In genomic region chr12:66751432-66752113, GRCh38 we compare ENCODE assay signal across 1 cellular context.
TF ChIP-seq lines count a peak whose summit lies in the region.

No MANE protein-coding gene starts in this region.

TF ChIP-seq in HEK293, 187 proteins besides CTCF, POLR2A, EP300 and RAD21 (continued from another document):
- TF ChIP-seq ZEB2 (tag by site-specific recombination; IDR thresholded peaks at IDR 0.05) = peak; percentile 76
- TF ChIP-seq ZNF398 (tag by site-specific recombination; IDR thresholded peaks at IDR 0.05) = peak; percentile 35
- TF ChIP-seq ZBTB26 (tag by site-specific recombination; optimal IDR thresholded peaks at IDR 0.05) = no peak
- 0 out of 2 replicates have a peak, but pooled peaks have one; percentile 20 for TF ChIP-seq PRDM4 (tag by site-specific recombination; IDR thresholded peaks at IDR 0.05)
- TF ChIP-seq PRDM2 (tag by site-specific recombination; IDR thresholded peaks at IDR 0.05; ENCODE audit: borderline replicate concordance) = no peak
- no peak for TF ChIP-seq ZNF571 (tag by site-specific recombination; IDR thresholded peaks at IDR 0.05)
- TF ChIP-seq ZNF18 (tag by site-specific recombination; IDR thresholded peaks at IDR 0.05) = peak; percentile 90
- TF ChIP-seq ZNF354C (tag by site-specific recombination; IDR thresholded peaks at IDR 0.05; ENCODE audit: borderline replicate concordance, low read depth) = no peak
- 0 out of 2 replicates have a peak, but pooled peaks have one; percentile 33 for TF ChIP-seq KLF9 (tag by site-specific recombination; IDR thresholded peaks at IDR 0.05; ENCODE audit: low read depth)
- no peak for TF ChIP-seq ZNF555 (tag by site-specific recombination; conservative IDR thresholded peaks at IDR 0.05)
- no peak for TF ChIP-seq ZNF785 (tag by site-specific recombination; IDR thresholded peaks at IDR 0.05)
- no peak for TF ChIP-seq ZNF791 (tag by site-specific recombination; IDR thresholded peaks at IDR 0.05)
- 0 out of 2 replicates have a peak, but pooled peaks have one; percentile 35 for TF ChIP-seq BCL6B (tag by site-specific recombination; IDR thresholded peaks at IDR 0.05)
- TF ChIP-seq ZNF24 (tag by site-specific recombination; IDR thresholded peaks at IDR 0.05) = peak; percentile 74; the same call in 1 of the 2 replicates
- TF ChIP-seq ZNF610 (tag by site-specific recombination; IDR thresholded peaks at IDR 0.05; ENCODE audit: borderline replicate concordance) = 0 out of 2 replicates have a peak, but pooled peaks have one; percentile 34
- TF ChIP-seq GLI4 (tag by site-specific recombination; IDR thresholded peaks at IDR 0.05) = no peak
- TF ChIP-seq ZNF664 (tag by site-specific recombination; IDR thresholded peaks at IDR 0.05) = no peak
- TF ChIP-seq IKZF3 (tag by site-specific recombination; IDR thresholded peaks at IDR 0.05) = peak; percentile 65; the same call in 1 of the 2 replicates
- no peak for TF ChIP-seq ZFHX2 (tag by site-specific recombination; conservative IDR thresholded peaks at IDR 0.05)
- no peak for TF ChIP-seq ZNF169 (tag by site-specific recombination; IDR thresholded peaks at IDR 0.05)
- peak; percentile 61; the same call in 1 of the 2 replicates for TF ChIP-seq TSHZ1 (tag by site-specific recombination; IDR thresholded peaks at IDR 0.05; ENCODE audit: borderline replicate concordance)
- TF ChIP-seq HOXD13 (CRISPR knock-in tag; IDR thresholded peaks at IDR 0.05; ENCODE audit: borderline replicate concordance) = no peak
- TF ChIP-seq KLF10 (tag by site-specific recombination; IDR thresholded peaks at IDR 0.05) = peak; percentile 69
- peak; percentile 71 for TF ChIP-seq ZNF692 (tag by site-specific recombination; IDR thresholded peaks at IDR 0.05)
- TF ChIP-seq ATF2 (tag by site-specific recombination; IDR thresholded peaks at IDR 0.05; ENCODE audit: low read depth) = peak; percentile 48; the same call in 1 of the 2 replicates
- TF ChIP-seq ZNF2 (tag by site-specific recombination; IDR thresholded peaks at IDR 0.05) = peak; percentile 48; the same call in 1 of the 2 replicates
- no peak for TF ChIP-seq ZNF596 (tag by site-specific recombination; IDR thresholded peaks at IDR 0.05)
- TF ChIP-seq EGR2 (tag by site-specific recombination; IDR thresholded peaks at IDR 0.05; ENCODE audit: low read depth) = no peak
- peak; percentile 40; the same call in 1 of the 2 replicates for TF ChIP-seq SCRT1 (tag by site-specific recombination; IDR thresholded peaks at IDR 0.05; ENCODE audit: borderline replicate concordance)
- TF ChIP-seq ZNF157 (tag by site-specific recombination; IDR thresholded peaks at IDR 0.05) = no peak
TF ChIP-seq in HEK293: peak in this region for 52.
